Comparison of ENCODE assay signal across 8 cellular contexts in the genomic region with DNA sequence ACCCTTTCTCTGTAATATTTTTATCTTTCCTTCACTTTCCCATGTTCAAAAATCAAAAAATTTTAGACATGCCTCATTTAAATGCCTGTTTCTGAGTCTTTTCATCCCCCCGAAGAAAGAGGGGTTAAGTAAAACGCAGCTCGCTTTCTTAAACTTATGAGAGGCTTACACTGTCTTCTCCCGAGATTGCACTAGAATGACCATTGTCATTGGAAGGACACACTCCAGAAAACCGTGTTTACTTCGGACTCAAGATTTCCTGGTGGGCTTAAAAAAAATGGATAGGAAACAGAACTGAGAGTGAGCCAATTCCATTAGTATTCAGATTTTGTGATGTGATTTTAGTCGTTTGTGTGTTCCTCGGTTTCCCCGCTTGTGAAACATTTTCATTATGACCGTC. TPM values are rescaled to one million over a fixed set of nuclear protein-coding genes. Genes with fewer than 3 reads are reported as not detected.
DNase-seq lines count a peak whose midpoint lies in the region; ATAC-seq, FAIRE-seq and TF ChIP-seq lines count a peak whose summit lies in the region.

No MANE protein-coding gene starts in this region.

- no peaks in the 10 kb centered on the region for H3K27me3 ChIP-seq in CD4-positive, alpha-beta memory T cell (ENCODE audit: insufficient read depth, low read length)
- H3K27me3 ChIP-seq in PC-9 (ENCODE audit: insufficient read depth, low read depth) (no peaks in the 10 kb centered on the region), esophagus muscularis mucosa (no peaks in the 10 kb centered on the region), pancreas (no peaks in the 10 kb centered on the region)

- no peak overlapping the region for H3K4me3 ChIP-seq in CD4-positive, alpha-beta memory T cell (ENCODE audit: low read length in 2 of 2)
- H3K4me3 ChIP-seq in PC-9: peak overlapping the region; percentile 71
- H3K4me3 ChIP-seq in esophagus muscularis mucosa: peak overlapping the region; percentile 66 to 95 (median 87)
- H3K4me3 ChIP-seq in pancreas: peak overlapping the region; percentile 47 to 93 (median 90)

- peaks cover 47% of the 10 kb centered on the region for H3K79me2 ChIP-seq in PC-9 (ENCODE audit: low read depth)

- BruUV-seq in PC-9 (replicated peaks; lab: Mats Ljungman, UMichigan): no TSS peak

- H2AFZ ChIP-seq in PC-9: peak overlapping the region; percentile 98

- intact Hi-C loops in CD4-positive, alpha-beta memory T cell (cut with micrococcal nuclease): no loop called here
- intact Hi-C loops in PC-9 (cut with micrococcal nuclease; ENCODE audit: unreplicated experiment): loop anchor here (2.0 to 5.0 kb wide), 3 partner anchors 50 to 148 kb away; no protein-coding TSS in a partner anchor
- intact Hi-C loops in esophagus muscularis mucosa (cut with DNase I): loop anchor here (10.0 kb wide), 2 partner anchors 152 to 702 kb away; a partner anchor contains a TSS
- intact Hi-C loops in pancreas (cut with DNase I): no loop called here

- no peaks in the 10 kb centered on the region for H3K9me2 ChIP-seq in PC-9 (ENCODE audit: insufficient read depth)

- peaks cover 24 to 38% (median 27%) of the 10 kb centered on the region in 4 donors for H3K4me1 Mint-ChIP-seq in CD4-positive, alpha-beta memory T cell

- no peak for DNase-seq in CD4-positive, alpha-beta memory T cell
- DNase-seq in PC-9: no peak
- no peak for DNase-seq in esophagus muscularis mucosa (ENCODE audit: extremely low spot score)
- DNase-seq in pancreas: no peak
- no peak for DNase-seq in HPDE6-E6E7 (ENCODE audit: extremely low spot score)
- no peak for DNase-seq in A172 (ENCODE audit: low spot score)

- peaks cover 11% of the 10 kb centered on the region; the same call in 1 of the 2 replicates for H3F3A ChIP-seq in PC-9 (ENCODE audit: insufficient read depth, low read depth)

- peak overlapping the region in 6 of 7 donors; percentile 56 to 97 (median 90) for H3K27ac Mint-ChIP-seq in CD4-positive, alpha-beta memory T cell

- TF ChIP-seq EP300 in esophagus muscularis mucosa (IDR thresholded peaks at IDR 0.05): no peak

- no peaks in the 10 kb centered on the region for H3K27me3 Mint-ChIP-seq in CD4-positive, alpha-beta memory T cell

- H3K4me1 ChIP-seq in CD4-positive, alpha-beta memory T cell (ENCODE audit: insufficient read depth, low read length): peaks cover 21% of the 10 kb centered on the region
- H3K4me1 ChIP-seq in PC-9 (replicated peaks; ENCODE audit: insufficient read depth) (peaks cover 19% of the 10 kb centered on the region), esophagus muscularis mucosa (peaks cover 31 to 50% (median 41%) of the 10 kb centered on the region in 4 donors), pancreas (peaks cover 0 to 10% (median 4%) of the 10 kb centered on the region in 3 donors)

- peak overlapping the region; percentile 85 for H3K4me2 ChIP-seq in PC-9

- 25% methylated on average over 10 of the region's 10 CpGs for WGBS in esophagus muscularis mucosa
- 26 to 28% methylated on average over 10 of the region's 10 CpGs for WGBS in pancreas, 2 donors

- CTCF ChIA-PET in CD4-positive, alpha-beta memory T cell (lab: Charles Lee; ENCODE audit: partially characterized antibody): interaction anchor here (1.0 to 4.4 kb wide), 4 partner anchors 16 to 199 kb away, joined by 3 to 24 read pairs (median 12); no protein-coding TSS in a partner anchor
- CTCF ChIA-PET in PC-9 (lab: Charles Lee): no interaction called here

- no peak for TF ChIP-seq POLR2A in esophagus muscularis mucosa (IDR thresholded peaks at IDR 0.05; ENCODE audit: low read depth)

- no peaks in the 10 kb centered on the region for H3K9me3 Mint-ChIP-seq in CD4-positive, alpha-beta memory T cell

- H3K27ac ChIP-seq in CD4-positive, alpha-beta memory T cell (ENCODE audit: low read depth, low read length): no peak overlapping the region
- H3K27ac ChIP-seq in PC-9 (no peak overlapping the region), esophagus muscularis mucosa (replicated peaks in 1 of 4) (peak overlapping the region; percentile 81 to 95 (median 88)), pancreas (peak overlapping the region in 1 of 4 donors; percentile 81)

- H3K4me3 Mint-ChIP-seq in CD4-positive, alpha-beta memory T cell: peak overlapping the region; percentile 96 to 99 (median 98)

- no peak for FAIRE-seq in pancreas (lab: Jason Lieb, UNC)

- H3K9me3 ChIP-seq in CD4-positive, alpha-beta memory T cell (ENCODE audit: control insufficient read depth in 1 of 2, low read length in 2 of 2): no peaks in the 10 kb centered on the region
- H3K9me3 ChIP-seq in PC-9 (ENCODE audit: insufficient read depth, low read depth): no peaks in the 10 kb centered on the region
- H3K9me3 ChIP-seq in esophagus muscularis mucosa: no peaks in the 10 kb centered on the region
- no peaks in the 10 kb centered on the region for H3K9me3 ChIP-seq in pancreas

- ATAC-seq in pancreas (no peak), GM21619 (IDR thresholded peaks at IDR 0.05; ENCODE audit: unreplicated experiment) (no peak), GM19023 (IDR thresholded peaks at IDR 0.05; ENCODE audit: unreplicated experiment) (no peak)

- H3K36me3 Mint-ChIP-seq in CD4-positive, alpha-beta memory T cell: peaks cover 0 to 8% of the 10 kb centered on the region in 2 donors

- no peaks in the 10 kb centered on the region for H4K20me1 ChIP-seq in PC-9 (ENCODE audit: insufficient read depth)

- TF ChIP-seq CTCF in PC-9 (conservative IDR thresholded peaks at IDR 0.05) (no peak), esophagus muscularis mucosa (IDR thresholded peaks at IDR 0.05) (no peak), pancreas (IDR thresholded peaks at IDR 0.05) (no peak)

- H3K36me3 ChIP-seq in CD4-positive, alpha-beta memory T cell (ENCODE audit: insufficient read depth, low read length): no peaks in the 10 kb centered on the region
- H3K36me3 ChIP-seq in PC-9 (ENCODE audit: low read depth): no peaks in the 10 kb centered on the region
- no peaks in the 10 kb centered on the region for H3K36me3 ChIP-seq in esophagus muscularis mucosa
- no peaks in the 10 kb centered on the region for H3K36me3 ChIP-seq in pancreas

- POLR2A ChIA-PET in CD4-positive, alpha-beta memory T cell (lab: Charles Lee; ENCODE audit: partially characterized antibody): interaction anchor here (3.5 kb wide), 1 partner anchor 88 kb away, joined by 26 read pairs; no protein-coding TSS in a partner anchor
- POLR2A ChIA-PET in PC-9 (lab: Charles Lee; ENCODE audit: unreplicated experiment): interaction anchor here (0.6 kb wide), 1 partner anchor 90 kb away, joined by 5 read pairs; no protein-coding TSS in a partner anchor

RNA-seq across cellular contexts. Expression of a gene that starts 1.3 kb away (rescaled TPM):
- total RNA-seq in CD4-positive, alpha-beta memory T cell: 10 to 100 TPM; 11.6 to 12.3 TPM
- 1 to 10 TPM in 1 of 2 donors, under 1 TPM in 1; 0.83 to 3.4 TPM for polyA plus RNA-seq in CD4-positive, alpha-beta memory T cell
- total RNA-seq in PC-9 (2021): 15.5 and 17.2 TPM in 2 replicates
- 10 to 100 TPM; 18.7 to 23.5 (median 21.1) TPM for total RNA-seq in esophagus muscularis mucosa
- 10 to 100 TPM in 5 of 6 donors, 1 to 10 TPM in 1; 9.2 to 15.2 (median 10.5) TPM for total RNA-seq in pancreas
- polyA plus RNA-seq in pancreas: 1 to 10 TPM; 3.1 to 5.4 TPM
- 9.2 and 11.7 TPM in 2 replicates for total RNA-seq in A172 (2014; rRNA removed; shearing (Covaris generic))

RNA-seq across cellular contexts. Expression of a gene that starts 58.5 kb away (rescaled TPM):
- total RNA-seq in CD4-positive, alpha-beta memory T cell: 1 to 10 TPM; 3.7 to 6.4 TPM
- polyA plus RNA-seq in CD4-positive, alpha-beta memory T cell: 1 to 10 TPM; 3.8 to 4.9 TPM
- total RNA-seq in PC-9 (2021) (10.6 and 14.6 TPM in 2 replicates), esophagus muscularis mucosa (10 to 100 TPM in 1 of 4 donors, 1 to 10 TPM in 3; 4.5 to 13.2 (median 9.1) TPM), pancreas (1 to 10 TPM; 1.5 to 6.7 (median 2.8) TPM)
- polyA plus RNA-seq in pancreas: 1 to 10 TPM; 2.2 to 4.9 TPM
- 14.4 and 31.3 TPM in 2 replicates for total RNA-seq in A172 (2014; rRNA removed; shearing (Covaris generic))

Comparison
In these comparisons a context has a peak if more than half of its experiments do, and no peak if none do; other contexts are left out.
1. H3K27ac ChIP-seq: peak in esophagus muscularis mucosa (4 of 4); none in CD4-positive, alpha-beta memory T cell (single experiment) and PC-9 (single experiment).
2. H3K4me3 ChIP-seq: peak in PC-9 (single experiment), esophagus muscularis mucosa (4 of 4) and pancreas (4 of 4); none in CD4-positive, alpha-beta memory T cell (0 of 2).
3. intact Hi-C loops: an anchor here in PC-9 (2.0 to 5.0 kb wide) and esophagus muscularis mucosa (10.0 kb wide); none called in CD4-positive, alpha-beta memory T cell and pancreas.